ENCODE assay signal across 8 cellular contexts in the genomic region with DNA sequence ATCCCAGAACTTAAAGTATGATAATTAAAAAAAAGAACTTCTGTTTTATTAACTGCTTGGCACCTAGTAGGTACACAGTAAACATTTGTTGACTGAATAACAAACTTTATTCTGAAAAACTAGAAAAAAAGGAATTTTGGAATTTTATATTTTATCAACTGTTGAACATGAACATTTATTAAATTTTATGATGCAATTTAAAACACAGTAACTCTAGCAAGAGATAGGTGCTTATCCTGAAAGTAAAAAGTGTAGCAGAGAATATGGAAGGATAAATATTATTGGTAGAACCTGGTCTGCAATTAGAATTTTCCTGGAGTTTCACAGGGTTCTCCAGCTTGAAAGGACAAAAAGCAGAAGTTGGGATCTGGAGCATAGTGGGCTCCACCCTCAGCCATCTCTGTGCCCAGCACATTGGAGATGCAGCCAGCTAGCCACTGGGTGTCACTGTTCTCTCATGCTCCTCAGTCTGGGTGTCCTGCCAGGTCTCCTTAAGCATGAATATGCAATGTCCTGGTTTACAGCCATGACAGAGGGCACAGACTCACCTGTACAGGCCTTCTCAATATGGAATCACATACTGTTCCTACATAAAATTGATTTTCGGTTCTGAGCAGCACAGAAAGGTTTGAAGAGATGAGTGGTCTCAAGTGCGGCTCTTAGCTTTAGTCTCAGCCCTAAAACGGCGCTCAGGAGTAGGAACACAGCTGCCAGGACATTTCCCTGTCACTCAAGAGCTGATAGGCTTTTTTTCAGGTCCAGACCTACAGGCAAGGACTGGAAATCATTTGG. TPM values are rescaled to one million over a fixed set of nuclear protein-coding genes. Genes with fewer than 3 reads are reported as not detected.
DNase-seq lines count a peak whose midpoint lies in the region; ATAC-seq and TF ChIP-seq lines count a peak whose summit lies in the region.

No MANE protein-coding gene starts in this region.

- peaks cover 3% of the 10 kb centered on the region for H3K36me3 Mint-ChIP-seq in activated T-helper 1 cell treated with anti-CD3 and anti-CD28 coated beads, Interleukin-12 subunit alpha, Interleukin-12 subunit beta, Interleukin-2, Interleukin-4 antibody, amounts not matched to agents 30 ng/mL and 10 ng/mL and 1 ng/mL, durations not matched to agents 14 hours and 24 hours and 36 hours (ENCODE audit: low read depth)

- no peaks in the 10 kb centered on the region for H3K36me3 ChIP-seq in H7 (replicated peaks; ENCODE audit: control insufficient read depth, insufficient read depth, low read length)
- no peaks in the 10 kb centered on the region for H3K36me3 ChIP-seq in PC-9 (ENCODE audit: low read depth)
- no peaks in the 10 kb centered on the region for H3K36me3 ChIP-seq in gastroesophageal sphincter
- no peaks in the 10 kb centered on the region for H3K36me3 ChIP-seq in ovary

- no peak overlapping the region for H3K4me3 Mint-ChIP-seq in activated T-helper 1 cell treated with anti-CD3 and anti-CD28 coated beads, Interleukin-12 subunit alpha, Interleukin-12 subunit beta, Interleukin-2, Interleukin-4 antibody, amounts not matched to agents 30 ng/mL and 10 ng/mL and 1 ng/mL, durations not matched to agents 14 hours and 24 hours and 36 hours

- H3K27ac Mint-ChIP-seq in activated T-helper 1 cell treated with anti-CD3 and anti-CD28 coated beads, Interleukin-12 subunit alpha, Interleukin-12 subunit beta, Interleukin-2, Interleukin-4 antibody, amounts not matched to agents 30 ng/mL and 10 ng/mL and 1 ng/mL, durations not matched to agents 14 hours and 24 hours and 36 hours: no peak overlapping the region

- H3K9me3 Mint-ChIP-seq in activated T-helper 1 cell treated with anti-CD3 and anti-CD28 coated beads, Interleukin-12 subunit alpha, Interleukin-12 subunit beta, Interleukin-2, Interleukin-4 antibody, amounts not matched to agents 30 ng/mL and 10 ng/mL and 1 ng/mL, durations not matched to agents 14 hours and 24 hours and 36 hours: no peaks in the 10 kb centered on the region

- H3F3A ChIP-seq in PC-9 (ENCODE audit: insufficient read depth, low read depth): no peaks in the 10 kb centered on the region

- peak; percentile 83 for ATAC-seq in gastroesophageal sphincter

- peak; percentile 88 for TF ChIP-seq CTCF in LNCAP (IDR thresholded peaks at IDR 0.05)
- TF ChIP-seq CTCF in PC-9 (conservative IDR thresholded peaks at IDR 0.05): peak; percentile 91
- peak; percentile 14 to 66 (median 46) for TF ChIP-seq CTCF in gastroesophageal sphincter (IDR thresholded peaks at IDR 0.05)
- peak; percentile 22 to 43 (median 26) for TF ChIP-seq CTCF in ovary (IDR thresholded peaks at IDR 0.05)

- peaks cover 30% of the 10 kb centered on the region for H3K27me3 Mint-ChIP-seq in activated T-helper 1 cell treated with anti-CD3 and anti-CD28 coated beads, Interleukin-12 subunit alpha, Interleukin-12 subunit beta, Interleukin-2, Interleukin-4 antibody, amounts not matched to agents 30 ng/mL and 10 ng/mL and 1 ng/mL, durations not matched to agents 14 hours and 24 hours and 36 hours (ENCODE audit: insufficient read depth)

- H3K4me1 Mint-ChIP-seq in activated T-helper 1 cell treated with anti-CD3 and anti-CD28 coated beads, Interleukin-12 subunit alpha, Interleukin-12 subunit beta, Interleukin-2, Interleukin-4 antibody, amounts not matched to agents 30 ng/mL and 10 ng/mL and 1 ng/mL, durations not matched to agents 14 hours and 24 hours and 36 hours (ENCODE audit: low read depth): no peaks in the 10 kb centered on the region

- H3K27me3 ChIP-seq in H7 (ENCODE audit: control insufficient read depth, insufficient read depth, low read length): no peaks in the 10 kb centered on the region
- no peaks in the 10 kb centered on the region for H3K27me3 ChIP-seq in PC-9 (ENCODE audit: insufficient read depth, low read depth)
- H3K27me3 ChIP-seq in gastroesophageal sphincter: no peaks in the 10 kb centered on the region
- H3K27me3 ChIP-seq in ovary: no peaks in the 10 kb centered on the region

- peak; percentile 11 for DNase-seq in GM04503 (ENCODE audit: low read depth)
- peak; percentile 52 for DNase-seq in H7
- DNase-seq in PC-9: peak; percentile 65 to 76
- peak; percentile 52 for DNase-seq in activated T-helper 1 cell treated with anti-CD3 and anti-CD28 coated beads, Interleukin-12 subunit alpha, Interleukin-12 subunit beta, Interleukin-2, Interleukin-4 antibody, amounts not matched to agents 30 ng/mL and 10 ng/mL and 1 ng/mL, durations not matched to agents 14 hours and 24 hours and 36 hours (ENCODE audit: low spot score)
- peak; percentile 49 to 66 (median 57) for DNase-seq in ovary
- peak; percentile 75 for DNase-seq in ureter (ENCODE audit: low spot score)

- no TSS peak for BruUV-seq in PC-9 (replicated peaks; lab: Mats Ljungman, UMichigan)

- no peaks in the 10 kb centered on the region for H3K79me2 ChIP-seq in PC-9 (ENCODE audit: low read depth)

- H3K27ac ChIP-seq in PC-9 (no peak overlapping the region), gastroesophageal sphincter (no peak overlapping the region), ovary (no peak overlapping the region)

- 33 to 63% methylated on average over 1 to 4 of the region's 4 CpGs for WGBS in gastroesophageal sphincter (ENCODE audit: low coverage in 1 of 2), 2 donors
- WGBS in ovary, 3 donors: 17 to 38% (median 19%) methylated on average over 4 of the region's 4 CpGs

- no peak for TF ChIP-seq EP300 in gastroesophageal sphincter (IDR thresholded peaks at IDR 0.05)
- no peak for TF ChIP-seq EP300 in ovary (IDR thresholded peaks at IDR 0.05)

- H3K4me1 ChIP-seq in PC-9 (replicated peaks; ENCODE audit: insufficient read depth): no peaks in the 10 kb centered on the region
- no peaks in the 10 kb centered on the region for H3K4me1 ChIP-seq in gastroesophageal sphincter
- no peaks in the 10 kb centered on the region for H3K4me1 ChIP-seq in ovary (ENCODE audit: insufficient read depth)

- H4K20me1 ChIP-seq in PC-9 (ENCODE audit: insufficient read depth): no peaks in the 10 kb centered on the region

- intact Hi-C loops in PC-9 (cut with micrococcal nuclease; ENCODE audit: unreplicated experiment): loop anchor here (1.0 to 10.0 kb wide), 7 partner anchors 109 to 1033 kb away; no protein-coding TSS in a partner anchor
- intact Hi-C loops in activated T-helper 1 cell treated with anti-CD3 and anti-CD28 coated beads, Interleukin-12 subunit alpha, Interleukin-12 subunit beta, Interleukin-2, Interleukin-4 antibody, amounts not matched to agents 30 ng/mL and 10 ng/mL and 1 ng/mL, durations not matched to agents 14 hours and 24 hours and 36 hours (cut with micrococcal nuclease): loop anchor here (1.0 kb wide), 4 partner anchors 18 to 565 kb away; no protein-coding TSS in a partner anchor
- intact Hi-C loops in ovary (cut with DNase I): no loop called here

- POLR2A ChIA-PET in PC-9 (lab: Charles Lee; ENCODE audit: unreplicated experiment): no interaction called here

- no peaks in the 10 kb centered on the region for H3K9me2 ChIP-seq in PC-9 (ENCODE audit: insufficient read depth)

- CTCF ChIA-PET in PC-9 (lab: Charles Lee): interaction anchor here (0.8 kb wide), 1 partner anchor 238 kb away, joined by 3 read pairs; no protein-coding TSS in a partner anchor

- no peak for TF ChIP-seq POLR2A in gastroesophageal sphincter (IDR thresholded peaks at IDR 0.05)
- no peak for TF ChIP-seq POLR2A in ovary (IDR thresholded peaks at IDR 0.05)

- no peak overlapping the region for H2AFZ ChIP-seq in PC-9

- H3K4me3 ChIP-seq in H7 (ENCODE audit: insufficient read depth, low read depth, low read length) (no peak overlapping the region), PC-9 (no peak overlapping the region), gastroesophageal sphincter (no peak overlapping the region), ovary (no peak overlapping the region)

- H3K9me3 ChIP-seq in PC-9 (ENCODE audit: insufficient read depth, low read depth) (0 out of 2 replicates have a peak, but pooled peaks cover 9% of the 10 kb centered on the region), gastroesophageal sphincter (peaks cover 0 to 15% (median 0%) of the 10 kb centered on the region in 3 donors), ovary (no peaks in the 10 kb centered on the region)

- H3K4me2 ChIP-seq in PC-9: no peak overlapping the region

RNA-seq across cellular contexts. Expression of a gene that starts 31.7 kb away (rescaled TPM):
- total RNA-seq in H7 (2014; rRNA removed; shearing (Covaris generic)): 0.26 and 0.28 TPM in 2 replicates
- total RNA-seq in PC-9 (2021) (2.5 and 4.0 TPM in 2 replicates), gastroesophageal sphincter (1 to 10 TPM; 2.0 to 3.3 (median 2.3) TPM), ovary (10 to 100 TPM in 1 of 7 donors, 1 to 10 TPM in 6; 2.6 to 19.3 (median 5.9) TPM), ureter (39.5 TPM)
- total RNA-seq in activated T-helper 1 cell treated with anti-CD3 and anti-CD28 coated beads, Interleukin-12 subunit alpha, Interleukin-12 subunit beta, Interleukin-2, Interleukin-4 antibody, amounts not matched to agents 30 ng/mL and 10 ng/mL and 1 ng/mL, durations not matched to agents 14 hours and 24 hours and 36 hours: not detected in 2 replicates
- polyA plus RNA-seq in ovary: 1 to 10 TPM; 2.2 to 5.8 TPM

Comparison
In these comparisons a context has a peak if more than half of its experiments do, and no peak if none do; other contexts are left out.
1. DNase-seq: peak in every context shown above with its lines; median percentile 75 in ureter; 70 in PC-9; 57 in ovary; 52 in H7; 52 in activated T-helper 1 cell treated with anti-CD3 and anti-CD28 coated beads, Interleukin-12 subunit alpha, Interleukin-12 subunit beta, Interleukin-2, Interleukin-4 antibody, amounts not matched to agents 30 ng/mL and 10 ng/mL and 1 ng/mL, durations not matched to agents 14 hours and 24 hours and 36 hours; 11 in GM04503.
2. CTCF ChIP-seq: peak in every context shown above with its lines; median percentile 91 in PC-9; 88 in LNCAP; 46 in gastroesophageal sphincter; 26 in ovary.
3. intact Hi-C loops: an anchor here in PC-9 (1.0 to 10.0 kb wide) and activated T-helper 1 cell treated with anti-CD3 and anti-CD28 coated beads, Interleukin-12 subunit alpha, Interleukin-12 subunit beta, Interleukin-2, Interleukin-4 antibody, amounts not matched to agents 30 ng/mL and 10 ng/mL and 1 ng/mL, durations not matched to agents 14 hours and 24 hours and 36 hours (1.0 kb wide); none called in ovary.